26 cellular contexts compared by ENCODE assay signal in genomic region chr14:97414718-97415098, GRCh38.
DNase-seq lines count a peak whose midpoint lies in the region; ATAC-seq, FAIRE-seq and TF ChIP-seq lines count a peak whose summit lies in the region.
"Had no signal": no experiment of that assay in that cellular context is flagged by ENCODE, and none has a peak within 500 bp of the region (broad histone marks: within the 10 kb centered on the region; RNA-seq: fewer than 3 reads in every experiment).

No MANE protein-coding gene starts in this region.

- no TSS peak for BruUV-seq in PC-3 (replicated peaks; lab: Mats Ljungman, UMichigan)

- H3K27me3 ChIP-seq in HUES48 (ENCODE audit: control insufficient read depth, insufficient read depth, low read length): peaks cover 26% of the 10 kb centered on the region
- H3K27me3 ChIP-seq in PC-3 (ENCODE audit: low read length): peaks cover 95% of the 10 kb centered on the region
- H3K27me3 ChIP-seq in H1 (replicated peaks in 1 of 4; ENCODE audit: control insufficient read depth in 3 of 4, extremely low read depth in 1 of 4, insufficient read depth in 3 of 4, low read length in 3 of 4): peaks cover 0 to 3% (median 0%) of the 10 kb centered on the region in 4 experiments; a peak in 4 of 7 replicates
- H3K27me3 ChIP-seq: BLaER1 treated with 17β-estradiol and CSF1 and Interleukin-3, amounts not matched to agents 10 nM and 100 nM had no signal

- 68% methylated on average over 11 of the region's 11 CpGs; no CpG with 5 or more reads in 1 of the 2 experiments for WGBS in H1 (ENCODE audit: extremely low coverage in 1 of 2, insufficient coverage in 1 of 2, insufficient read length in 1 of 2, insufficient replicate concordance in 2 of 2, low coverage in 1 of 2, low lambda C conversion rate in 2 of 2, missing lambda C conversion rate in 1 of 2), 2 experiments

- DNase-seq in PC-3 (no peak), H1 (ENCODE audit: low read depth in 1 of 2, low spot score in 2 of 2) (no peak), retina (peak; percentile 9), NCI-H2196 (lab: John Stamatoyannopoulos, UW; ENCODE audit: unreplicated experiment) (no peak), COLO668 (lab: John Stamatoyannopoulos, UW; ENCODE audit: unreplicated experiment) (no peak)
- DNase-seq: ACHN; Calu3; CD8-positive, alpha-beta T cell; DMS153; GOT3; MM.1S; NCI-H1048; NCI-H1436; NCI-H1930; NCI-H226; NCI-H524; SHP77 treated with DMSO at 0.1 percent for 48 hours; SW 1271 had no signal

- H2AFZ ChIP-seq in PC-3 (ENCODE audit: low read length): 0 out of 2 replicates have a peak overlapping the region, but pooled peaks have one; percentile 26
- peak overlapping the region; percentile 90; the same call in 1 of the 2 replicates for H2AFZ ChIP-seq in H1 (ENCODE audit: low read length)

- no peak for FAIRE-seq in H1 (lab: Jason Lieb, UNC)
- FAIRE-seq: GM12892, HepG2, K562 had no signal

- no peaks in the 10 kb centered on the region for H3K36me3 ChIP-seq in HUES48 (ENCODE audit: control insufficient read depth, insufficient read depth, low read length)
- H3K36me3 ChIP-seq in PC-3 (ENCODE audit: low read depth, low read length): no peaks in the 10 kb centered on the region
- no peaks in the 10 kb centered on the region for H3K36me3 ChIP-seq in H1 (ENCODE audit: control insufficient read depth in 2 of 4, insufficient read depth in 4 of 4, low read length in 3 of 4)
- H3K36me3 ChIP-seq: BLaER1 treated with 17β-estradiol and CSF1 and Interleukin-3, amounts not matched to agents 10 nM and 100 nM had no signal

- H2AK5ac ChIP-seq in H1 (ENCODE audit: low read depth, low read length): no peak overlapping the region

- H4K91ac ChIP-seq in H1 (replicated peaks; ENCODE audit: insufficient read length, low read length): peak overlapping the region; percentile 96

- no peak overlapping the region for H4K8ac ChIP-seq in H1 (ENCODE audit: extremely low read depth, insufficient read depth, low read length)

- no peak for TF ChIP-seq CTCF in PC-3 (conservative IDR thresholded peaks at IDR 0.05; ENCODE audit: low read depth, low read length)
- no peak for TF ChIP-seq CTCF in H1 (IDR thresholded peaks at IDR 0.05; ENCODE audit: control extremely low read depth in 1 of 3, insufficient read depth in 1 of 3, low read depth in 1 of 3, low read length in 3 of 3)

- H3K56ac ChIP-seq in H1 (replicated peaks; ENCODE audit: insufficient read length, low read depth, low read length): no peak overlapping the region

- POLR2A ChIA-PET in PC-3 (lab: Charles Lee; ENCODE audit: unreplicated experiment) (no interaction called here), H1 (lab: Charles Lee; ENCODE audit: partially characterized antibody) (no interaction called here)

- H2BK5ac ChIP-seq in H1 (ENCODE audit: low read depth, low read length): peak overlapping the region; percentile 16; the same call in 1 of the 2 replicates

- peak overlapping the region; percentile 91; the same call in 1 of the 2 replicates for H2BK12ac ChIP-seq in H1 (ENCODE audit: low read depth, low read length)

- peak overlapping the region; percentile 34; the same call in 1 of the 2 replicates for H2BK15ac ChIP-seq in H1 (ENCODE audit: low read length)

- H3K79me2 ChIP-seq in PC-3 (ENCODE audit: low read length): no peaks in the 10 kb centered on the region
- H3K79me2 ChIP-seq in H1 (ENCODE audit: control insufficient read depth in 1 of 2, insufficient read depth in 2 of 2, low read length in 2 of 2): no peaks in the 10 kb centered on the region

- peak overlapping the region; percentile 8 for H4K5ac ChIP-seq in H1 (ENCODE audit: insufficient read length, low read depth, low read length)

- peak overlapping the region; percentile 27; the same call in 1 of the 2 replicates for H2BK20ac ChIP-seq in H1 (ENCODE audit: low read length)

- no peak for TF ChIP-seq RAD21 in H1 (IDR thresholded peaks at IDR 0.05 in 1 of 2, conservative IDR thresholded peaks at IDR 0.05 in 1 of 2; ENCODE audit: low read depth in 2 of 2, low read length in 2 of 2)

- no peak overlapping the region for H3K4ac ChIP-seq in H1 (replicated peaks; ENCODE audit: insufficient read length, low read depth, low read length)

- no peak for TF ChIP-seq POLR2A in H1 (IDR thresholded peaks at IDR 0.05; ENCODE audit: control extremely low read depth in 1 of 2, low read depth in 2 of 2, low read length in 2 of 2)

- H3K14ac ChIP-seq in H1 (ENCODE audit: insufficient read length): no peak overlapping the region

- H3K9me3 ChIP-seq in HUES48 (ENCODE audit: control insufficient read depth, insufficient read depth, low read length) (no peaks in the 10 kb centered on the region), PC-3 (ENCODE audit: low read length) (no peaks in the 10 kb centered on the region), H1 (ENCODE audit: insufficient read depth in 2 of 2, low read depth in 1 of 2, low read length in 1 of 2) (no peaks in the 10 kb centered on the region)
- H3K9me3 ChIP-seq: BLaER1 treated with 17β-estradiol and CSF1 and Interleukin-3, amounts not matched to agents 10 nM and 100 nM had no signal

- H2BK120ac ChIP-seq in H1 (replicated peaks; ENCODE audit: low read depth, low read length): peak overlapping the region; percentile 84

- H3K4me1 ChIP-seq in HUES48 (ENCODE audit: control insufficient read depth, insufficient read depth, low read length) (peaks cover 63% of the 10 kb centered on the region), PC-3 (ENCODE audit: insufficient read depth, low read length) (no peaks in the 10 kb centered on the region), H1 (replicated peaks in 1 of 4; ENCODE audit: control insufficient read depth in 3 of 4, insufficient read depth in 4 of 4, low read length in 3 of 4) (peaks cover 13 to 31% (median 31%) of the 10 kb centered on the region in 4 experiments)
- H3K4me1 ChIP-seq: BLaER1 treated with 17β-estradiol and CSF1 and Interleukin-3, amounts not matched to agents 10 nM and 100 nM had no signal

- H3K4me3 ChIP-seq in HUES48 (ENCODE audit: low read depth, low read length) (no peak overlapping the region), PC-3 (ENCODE audit: low read length) (no peak overlapping the region), H1 (ENCODE audit: extremely low read depth in 1 of 4, insufficient read depth in 2 of 4, low read depth in 3 of 4, low read length in 4 of 4) (peak overlapping the region in 1 of 4 experiments; percentile 59; a peak in 1 of 8 replicates)
- H3K4me3 ChIP-seq: BLaER1 treated with 17β-estradiol and CSF1 and Interleukin-3, amounts not matched to agents 10 nM and 100 nM; K562 had no signal

- intact Hi-C loops in PC-3 (cut with micrococcal nuclease): loop anchor here (5.0 kb wide), 1 partner anchor 202 kb away; no protein-coding TSS in a partner anchor

- peaks cover 5% of the 10 kb centered on the region; the same call in 1 of the 2 replicates for H3K23me2 ChIP-seq in H1 (ENCODE audit: low read depth, low read length)

- H4K20me1 ChIP-seq in PC-3 (ENCODE audit: low read length): no peaks in the 10 kb centered on the region
- H4K20me1 ChIP-seq in H1 (replicated peaks in 1 of 2; ENCODE audit: control insufficient read depth in 1 of 2, insufficient read depth in 2 of 2, low read length in 2 of 2): no peaks in the 10 kb centered on the region
- H4K20me1 ChIP-seq: BLaER1 treated with 17β-estradiol and CSF1 and Interleukin-3, amounts not matched to agents 10 nM and 100 nM had no signal

- no peaks in the 10 kb centered on the region for H3F3A ChIP-seq in PC-3 (ENCODE audit: low read length, unreplicated experiment)

- no peaks in the 10 kb centered on the region for H3K9me2 ChIP-seq in PC-3 (replicated peaks; ENCODE audit: low read length)

- peak overlapping the region; percentile 84 for H3K27ac ChIP-seq in HUES48 (ENCODE audit: low read depth, low read length)
- no peak overlapping the region for H3K27ac ChIP-seq in PC-3 (ENCODE audit: low read length)
- H3K27ac ChIP-seq in H1 (ENCODE audit: low read depth, low read length): no peak overlapping the region
- H3K27ac ChIP-seq: BLaER1 treated with 17β-estradiol and CSF1 and Interleukin-3, amounts not matched to agents 10 nM and 100 nM; RWPE1; SK-N-MC had no signal

- TF ChIP-seq EP300 in H1 (IDR thresholded peaks at IDR 0.05; ENCODE audit: borderline replicate concordance in 1 of 2, low read depth in 2 of 2, low read length in 2 of 2): no peak

- CTCF ChIA-PET in PC-3 (lab: Charles Lee) (no interaction called here), H1 (lab: Charles Lee; ENCODE audit: partially characterized antibody) (interaction anchor here (0.7 to 0.8 kb wide), 2 partner anchors 22 to 199 kb away, joined by 3 read pairs; no protein-coding TSS in a partner anchor)

- no peaks in the 10 kb centered on the region for H3K79me1 ChIP-seq in H1 (ENCODE audit: low read depth, low read length)

- ATAC-seq in PC-3 (peak; percentile 24), HG02885 (IDR thresholded peaks at IDR 0.05; ENCODE audit: poor library complexity, unreplicated experiment) (no peak)
- ATAC-seq: CD8-positive, alpha-beta T cell; HepG2; K562 had no signal

- H3K9ac ChIP-seq in HUES48 (ENCODE audit: low read depth, low read length) (no peak overlapping the region), PC-3 (ENCODE audit: low read length) (no peak overlapping the region), H1 (replicated peaks in 1 of 4; ENCODE audit: extremely low read depth in 1 of 4, low read depth in 3 of 4, low read length in 3 of 4) (no peak overlapping the region)
- H3K9ac ChIP-seq: BLaER1 treated with 17β-estradiol and CSF1 and Interleukin-3, amounts not matched to agents 10 nM and 100 nM had no signal

- H3K23ac ChIP-seq in H1 (ENCODE audit: insufficient read length): no peak overlapping the region

- H3K4me2 ChIP-seq in PC-3 (ENCODE audit: low read length): no peak overlapping the region
- H3K4me2 ChIP-seq in H1 (ENCODE audit: insufficient read depth in 1 of 2, low read depth in 2 of 2, low read length in 2 of 2): peak overlapping the region; percentile 84 to 93; a peak in 3 of 4 replicates
- H3K4me2 ChIP-seq: BLaER1 treated with 17β-estradiol and CSF1 and Interleukin-3, amounts not matched to agents 10 nM and 100 nM had no signal

- H3K18ac ChIP-seq in H1 (ENCODE audit: extremely low read depth, low read length): peak overlapping the region; percentile 16

TF ChIP-seq in H1, 55 proteins besides CTCF, POLR2A, EP300 and RAD21 (continues in another document):
- TF ChIP-seq KDM5A (IDR thresholded peaks at IDR 0.05; ENCODE audit: low read length): no peak
- TF ChIP-seq POU5F1 (IDR thresholded peaks at IDR 0.05; ENCODE audit: low read depth, low read length): no peak
- TF ChIP-seq MAX (IDR thresholded peaks at IDR 0.05): no peak
- TF ChIP-seq RXRA (IDR thresholded peaks at IDR 0.05; ENCODE audit: insufficient read depth, low read depth, low read length): no peak
